23 cellular contexts compared by ENCODE assay signal in genomic region chr10:76399216-76399615, GRCh38.
"Had no signal": no experiment of that assay in that cellular context is flagged by ENCODE, and none has a peak within 500 bp of the region (broad histone marks: within the 10 kb centered on the region; RNA-seq: fewer than 3 reads in every experiment).

No MANE protein-coding gene starts in this region.

- H3K4me1 Mint-ChIP-seq: activated naive CD8-positive, alpha-beta T cell treated with anti-CD3 and anti-CD28 coated beads, Interleukin-2, amount 10 ng/mL, durations not matched to agents 7 days and 5 days had no signal

- H3K9me3 Mint-ChIP-seq: T-helper 2 cell treated with Interferon-gamma antibody and Interleukin-4, amounts not matched to agents 5 μg/mL and 100 μg/mL, for 36 hours had no signal

- H3K4me3 ChIP-seq: cardiac muscle cell, K562, Peyer's patch, SJSA1 had no signal

- H3K36me3 Mint-ChIP-seq: activated naive CD8-positive, alpha-beta T cell treated with anti-CD3 and anti-CD28 coated beads, Interleukin-2, amount 10 ng/mL, durations not matched to agents 7 days and 5 days; brain had no signal

- H3K27me3 ChIP-seq: cardiac muscle cell, Peyer's patch, SJSA1 had no signal

- H3K27ac ChIP-seq: cardiac muscle cell, Peyer's patch, SJSA1 had no signal

- H3K9me3 ChIP-seq: Peyer's patch, SJSA1 had no signal

- H3K4me1 ChIP-seq: Peyer's patch, SJSA1 had no signal

- H3K4me3 Mint-ChIP-seq: activated CD8-positive, alpha-beta T cell treated with anti-CD3 and anti-CD28 coated beads for 36 hours; activated naive CD8-positive, alpha-beta T cell treated with anti-CD3 and anti-CD28 coated beads, Interleukin-2, amount 10 ng/mL, durations not matched to agents 7 days and 5 days; brain; T-helper 2 cell treated with Interferon-gamma antibody and Interleukin-4, amounts not matched to agents 5 μg/mL and 100 μg/mL, for 36 hours had no signal

- H3K27ac Mint-ChIP-seq: activated CD8-positive, alpha-beta T cell treated with anti-CD3 and anti-CD28 coated beads for 36 hours; activated naive CD8-positive, alpha-beta T cell treated with anti-CD3 and anti-CD28 coated beads, Interleukin-2, amount 10 ng/mL, durations not matched to agents 7 days and 5 days; brain; T-helper 2 cell treated with Interferon-gamma antibody and Interleukin-4, amounts not matched to agents 5 μg/mL and 100 μg/mL, for 36 hours had no signal

- H3K27me3 Mint-ChIP-seq: activated naive CD8-positive, alpha-beta T cell treated with anti-CD3 and anti-CD28 coated beads, Interleukin-2, amount 10 ng/mL, durations not matched to agents 7 days and 5 days had no signal

- H3K36me3 ChIP-seq: cardiac muscle cell, Peyer's patch, SJSA1 had no signal

- DNase-seq: activated CD4-positive, alpha-beta T cell treated with anti-CD3 and anti-CD28 coated beads for 4 hours; activated CD8-positive, alpha-beta memory T cell treated with anti-CD3 and anti-CD28 coated beads, Interleukin-2, amount 50 U/mL, for 48 hours; activated CD8-positive, alpha-beta T cell treated with anti-CD3 and anti-CD28 coated beads for 36 hours; activated naive CD4-positive, alpha-beta T cell treated with anti-CD3 and anti-CD28 coated beads, Interleukin-2, amount 50 U/mL, for 16 hours; activated naive CD8-positive, alpha-beta T cell treated with anti-CD3 and anti-CD28 coated beads, Interleukin-2, amount 10 ng/mL, durations not matched to agents 7 days and 5 days; activated T-cell treated with anti-CD3 and anti-CD28 coated beads, Interleukin-2, amount 50 U/mL, for 1 hour; aorta; Karpas-422; NCI-H146; NCI-H187 treated with DMSO at 0.1 percent for 48 hours; NCI-H2081 treated with DMSO at 0.1 percent for 48 hours; NCI-H446; NCI-H524; Peyer's patch; SHP77; SW 1271 had no signal

- ATAC-seq: activated CD4-positive, CD25-positive, alpha-beta regulatory T cell treated with anti-CD3 and anti-CD28 coated beads, Interleukin-2, amount 50 U/mL, for 24 hours; activated CD8-positive, alpha-beta T cell treated with anti-CD3 and anti-CD28 coated beads for 36 hours; K562; SK-N-SH treated with all-trans-retinoic acid at 6 μM for 48 hours had no signal
